25 cellular contexts compared by ENCODE assay signal in the genomic region with DNA sequence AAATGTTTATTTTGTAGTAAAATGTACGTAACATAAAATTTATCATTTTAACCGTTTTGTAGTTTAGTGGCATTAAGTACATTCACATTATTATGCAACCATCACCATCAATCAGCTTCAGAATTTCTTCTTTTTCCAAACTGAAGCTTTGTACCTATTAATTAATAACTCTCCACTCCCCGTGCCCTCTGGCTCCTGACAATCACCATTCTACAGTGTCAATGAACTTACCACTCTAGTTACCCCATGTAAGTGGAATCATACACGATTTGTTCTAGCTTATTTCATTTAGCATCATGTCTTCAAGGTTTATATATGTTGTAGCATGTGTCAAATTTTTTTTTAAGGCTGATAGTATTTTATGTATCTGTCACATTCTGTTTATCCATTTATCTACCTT. TPM values are rescaled to one million over a fixed set of nuclear protein-coding genes. Genes with fewer than 3 reads are reported as not detected.
DNase-seq lines count a peak whose midpoint lies in the region; ATAC-seq, FAIRE-seq and TF ChIP-seq lines count a peak whose summit lies in the region.
"Had no signal": no experiment of that assay in that cellular context is flagged by ENCODE, and none has a peak within 500 bp of the region (broad histone marks: within the 10 kb centered on the region; RNA-seq: fewer than 3 reads in every experiment).

No MANE protein-coding gene starts in this region.

- H3K27ac Mint-ChIP-seq in naive thymus-derived CD4-positive, alpha-beta T cell = no peak overlapping the region
- H3K27ac Mint-ChIP-seq: CD14-positive monocyte; CD4-positive, alpha-beta T cell; CD8-positive, alpha-beta memory T cell; HFFc6 had no signal

- no peak overlapping the region for H3K27ac ChIP-seq in naive thymus-derived CD4-positive, alpha-beta T cell (ENCODE audit: low read depth, low read length)
- H3K27ac ChIP-seq: A549; BLaER1 treated with 17β-estradiol and CSF1 and Interleukin-3, amounts not matched to agents 10 nM and 100 nM had no signal

- no peak for DNase-seq in GM12892 (ENCODE audit: insufficient read length)
- DNase-seq in GM19239 (ENCODE audit: insufficient read length, low spot score) = no peak
- no peak for DNase-seq in left lobe of liver (ENCODE audit: low spot score)
- DNase-seq in naive thymus-derived CD4-positive, alpha-beta T cell = no peak
- DNase-seq in HuH-7.5 (ENCODE audit: low spot score) = no peak
- no peak for DNase-seq in stimulated activated CD4-positive, alpha-beta T cell treated with anti-CD3 and anti-CD28 coated beads, Interleukin-15, amount 100 ng/mL, for 24 hours
- DNase-seq: 8988T; ACHN; AML-193; BE2C; Calu3; CD4-positive, alpha-beta T cell; CD8-positive, alpha-beta memory T cell; COR-L47; DMS53; DMS79 treated with DMSO at 0.1 percent for 48 hours; GF-D8; GOT3; HFFc6 had no signal

- TF ChIP-seq POLR2A in GM12892 (IDR thresholded peaks at IDR 0.05; ENCODE audit: low read depth, low read length) = no peak

- H3K9me3 Mint-ChIP-seq in naive thymus-derived CD4-positive, alpha-beta T cell = no peaks in the 10 kb centered on the region
- H3K9me3 Mint-ChIP-seq: CD14-positive monocyte; CD4-positive, alpha-beta T cell; CD8-positive, alpha-beta memory T cell; HFFc6 had no signal

- CTCF ChIA-PET in naive thymus-derived CD4-positive, alpha-beta T cell (lab: Charles Lee) = no interaction called here

- ATAC-seq in left lobe of liver = peak; percentile 78
- no peak for ATAC-seq in naive thymus-derived CD4-positive, alpha-beta T cell
- ATAC-seq: A549 had no signal

- no peaks in the 10 kb centered on the region for H3K4me1 ChIP-seq in naive thymus-derived CD4-positive, alpha-beta T cell (ENCODE audit: control insufficient read depth in 2 of 2, insufficient read depth in 2 of 2, low read length in 2 of 2)
- H3K4me1 ChIP-seq: BE2C, HAP-1 had no signal

- H3K4me1 Mint-ChIP-seq in naive thymus-derived CD4-positive, alpha-beta T cell = peaks cover 21 to 48% (median 37%) of the 10 kb centered on the region in 7 donors
- H3K4me1 Mint-ChIP-seq: CD14-positive monocyte had no signal

- no peak overlapping the region for H3K4me3 ChIP-seq in naive thymus-derived CD4-positive, alpha-beta T cell (ENCODE audit: low read length)
- H3K4me3 ChIP-seq: A549; BLaER1 treated with 17β-estradiol and CSF1 and Interleukin-3, amounts not matched to agents 10 nM and 100 nM; HAP-1 had no signal

- no peaks in the 10 kb centered on the region for H3K36me3 ChIP-seq in naive thymus-derived CD4-positive, alpha-beta T cell (ENCODE audit: control insufficient read depth in 2 of 3, insufficient read depth in 3 of 3, low read length in 3 of 3)
- H3K36me3 ChIP-seq: BE2C, HAP-1 had no signal

- FAIRE-seq in GM12892 (lab: Jason Lieb, UNC) (peak; percentile 36), GM19239 (lab: Jason Lieb, UNC) (peak; percentile 33)
- FAIRE-seq: A549, GM12891, H54 had no signal

- POLR2A ChIA-PET in naive thymus-derived CD4-positive, alpha-beta T cell (lab: Charles Lee) = no interaction called here

- H3K9me3 ChIP-seq in naive thymus-derived CD4-positive, alpha-beta T cell (ENCODE audit: control insufficient read depth in 2 of 3, low read length in 3 of 3) = no peaks in the 10 kb centered on the region
- H3K9me3 ChIP-seq: A549, BE2C, HAP-1 had no signal

- no peaks in the 10 kb centered on the region for H3K27me3 ChIP-seq in naive thymus-derived CD4-positive, alpha-beta T cell (ENCODE audit: control insufficient read depth in 2 of 2, insufficient read depth in 2 of 2, low read length in 2 of 2)
- H3K27me3 ChIP-seq: BE2C; BLaER1 treated with 17β-estradiol and CSF1 and Interleukin-3, amounts not matched to agents 10 nM and 100 nM had no signal

- H3K27me3 Mint-ChIP-seq in naive thymus-derived CD4-positive, alpha-beta T cell = no peaks in the 10 kb centered on the region
- H3K27me3 Mint-ChIP-seq: CD4-positive, alpha-beta T cell; CD8-positive, alpha-beta memory T cell had no signal

- H3K36me3 Mint-ChIP-seq in naive thymus-derived CD4-positive, alpha-beta T cell = peaks cover 0 to 35% (median 5%) of the 10 kb centered on the region in 5 donors

- H3K4me3 Mint-ChIP-seq in naive thymus-derived CD4-positive, alpha-beta T cell = no peak overlapping the region
- H3K4me3 Mint-ChIP-seq: CD14-positive monocyte; CD4-positive, alpha-beta T cell; CD8-positive, alpha-beta memory T cell; HFFc6 had no signal

- intact Hi-C loops in naive thymus-derived CD4-positive, alpha-beta T cell (cut with micrococcal nuclease) = no loop called here

RNA-seq across cellular contexts. Expression of a gene that starts 9.7 kb away (rescaled TPM):
- polyA plus RNA-seq in GM12892 (2012; ENCODE audit: missing spikeins) = 6.8 TPM
- total RNA-seq in left lobe of liver = 20.5 TPM
- total RNA-seq in naive thymus-derived CD4-positive, alpha-beta T cell = 10 to 100 TPM; 14.7 to 30.0 (median 22.2) TPM
- 1 to 10 TPM; 3.2 to 4.0 TPM for polyA plus RNA-seq in naive thymus-derived CD4-positive, alpha-beta T cell
